9 cellular contexts compared by ENCODE assay signal in the genomic region with DNA sequence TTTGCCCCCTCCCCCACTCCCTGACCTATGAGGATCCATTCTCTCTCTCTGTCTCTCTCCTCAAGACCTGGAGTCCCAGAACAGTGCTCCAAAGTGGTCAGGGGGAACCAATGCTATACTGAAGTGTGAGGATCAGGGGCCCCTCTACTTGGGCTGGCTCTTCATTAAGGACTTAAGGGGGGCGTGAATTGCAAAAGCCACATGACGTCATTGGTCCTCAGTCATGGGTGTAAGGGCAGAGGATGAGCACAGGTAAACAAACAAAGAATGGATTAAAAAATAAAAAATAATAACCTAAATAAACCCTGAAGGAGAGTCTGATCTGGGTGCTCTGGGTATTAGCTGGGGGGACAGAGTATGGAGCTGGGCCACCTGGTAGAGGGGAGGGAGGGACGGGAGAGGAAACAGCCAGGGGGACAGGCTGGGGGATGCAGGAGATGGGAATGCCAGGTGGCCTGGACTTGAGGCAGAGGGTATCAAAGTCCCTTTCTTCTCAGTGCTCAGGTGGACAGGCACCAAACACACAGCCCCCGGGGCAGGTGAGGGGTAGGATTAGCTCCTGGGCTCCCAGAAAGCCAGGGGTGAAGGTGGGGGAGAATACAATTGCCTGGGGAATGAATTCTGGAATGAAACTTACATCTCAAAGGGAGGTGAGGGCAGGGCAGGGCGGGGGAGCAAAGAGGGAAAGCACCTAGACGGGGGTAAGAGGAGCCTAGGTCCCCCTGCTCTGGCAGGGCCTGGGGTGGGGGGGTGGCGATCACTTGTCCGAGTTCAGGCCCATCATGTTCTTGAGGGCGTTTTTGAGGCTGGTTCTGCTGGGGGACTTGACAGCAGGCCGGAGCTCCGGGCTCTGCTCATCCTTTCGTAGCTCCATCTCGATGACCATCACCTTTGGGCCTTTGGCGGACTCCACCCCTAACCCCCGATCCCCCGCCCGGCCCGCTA. TPM values are rescaled to one million over a fixed set of nuclear protein-coding genes. Genes with fewer than 3 reads are reported as not detected.
DNase-seq lines count a peak whose midpoint lies in the region; ATAC-seq and TF ChIP-seq lines count a peak whose summit lies in the region.
"Had no signal": no experiment of that assay in that cellular context is flagged by ENCODE, and none has a peak within 500 bp of the region (broad histone marks: within the 10 kb centered on the region; RNA-seq: fewer than 3 reads in every experiment).

No MANE protein-coding gene starts in this region.

- H3K9me2 ChIP-seq in GM23338 (ENCODE audit: insufficient read depth) = no peaks in the 10 kb centered on the region

- peaks cover 47% of the 10 kb centered on the region for H3K4me1 Mint-ChIP-seq in GM23338
- H3K4me1 Mint-ChIP-seq in activated CD4-positive, alpha-beta memory T cell treated with anti-CD3 and anti-CD28 coated beads, Interleukin-2, amount 10 ng/mL, durations not matched to agents 7 days and 5 days = peaks cover 37% of the 10 kb centered on the region

- H3K36me3 ChIP-seq in GM23338 (ENCODE audit: insufficient read depth) (no peaks in the 10 kb centered on the region), right atrium auricular region (no peaks in the 10 kb centered on the region)

- H3K4me3 Mint-ChIP-seq in GM23338 = peak overlapping the region; percentile 96
- peak overlapping the region; percentile 89 for H3K4me3 Mint-ChIP-seq in activated CD4-positive, alpha-beta memory T cell treated with anti-CD3 and anti-CD28 coated beads, Interleukin-2, amount 10 ng/mL, durations not matched to agents 7 days and 5 days

- H3K79me2 ChIP-seq in GM23338 (replicated peaks; ENCODE audit: insufficient read depth) = peaks cover 16% of the 10 kb centered on the region

- intact Hi-C loops in posterior vena cava (cut with DNase I) = no loop called here

- H3F3A ChIP-seq in GM23338 (replicated peaks; ENCODE audit: low read depth) = peaks cover 3% of the 10 kb centered on the region; the same call in 1 of the 2 replicates

- no peak for TF ChIP-seq CTCF in GM23338 (conservative IDR thresholded peaks at IDR 0.05; ENCODE audit: low read depth in 2 of 2)
- no peak for TF ChIP-seq CTCF in right atrium auricular region (IDR thresholded peaks at IDR 0.05)

- H3K9me3 Mint-ChIP-seq in GM23338 = no peaks in the 10 kb centered on the region
- no peaks in the 10 kb centered on the region for H3K9me3 Mint-ChIP-seq in activated CD4-positive, alpha-beta memory T cell treated with anti-CD3 and anti-CD28 coated beads, Interleukin-2, amount 10 ng/mL, durations not matched to agents 7 days and 5 days

- peak overlapping the region; percentile 83 for H3K4me2 ChIP-seq in GM23338

- no peaks in the 10 kb centered on the region for H3K36me3 Mint-ChIP-seq in GM23338 (ENCODE audit: low read depth)
- peaks cover 7% of the 10 kb centered on the region for H3K36me3 Mint-ChIP-seq in activated CD4-positive, alpha-beta memory T cell treated with anti-CD3 and anti-CD28 coated beads, Interleukin-2, amount 10 ng/mL, durations not matched to agents 7 days and 5 days (ENCODE audit: low read depth)

- H3K27ac Mint-ChIP-seq in GM23338 = no peak overlapping the region
- peak overlapping the region; percentile 70 for H3K27ac Mint-ChIP-seq in activated CD4-positive, alpha-beta memory T cell treated with anti-CD3 and anti-CD28 coated beads, Interleukin-2, amount 10 ng/mL, durations not matched to agents 7 days and 5 days

- DNase-seq in GM23338 (ENCODE audit: low spot score) = peak; percentile 61
- no peak for DNase-seq in activated CD4-positive, alpha-beta memory T cell treated with anti-CD3 and anti-CD28 coated beads, Interleukin-2, amount 10 ng/mL, durations not matched to agents 7 days and 5 days
- DNase-seq in right atrium auricular region (ENCODE audit: low spot score) = no peak
- no peak for DNase-seq in dermis blood vessel endothelial cell
- no peak for DNase-seq in posterior vena cava (ENCODE audit: low spot score)

- no peaks in the 10 kb centered on the region for H3K27me3 ChIP-seq in GM23338 (ENCODE audit: insufficient read depth)
- H3K27me3 ChIP-seq in right atrium auricular region = no peaks in the 10 kb centered on the region

- CTCF ChIA-PET in activated CD4-positive, alpha-beta memory T cell treated with anti-CD3 and anti-CD28 coated beads, Interleukin-2, amount 10 ng/mL, durations not matched to agents 7 days and 5 days (lab: Charles Lee) = interaction anchor here (0.6 to 4.2 kb wide), 13 partner anchors 13 to 151 kb away, joined by 3 to 36 read pairs (median 4); a partner anchor contains a TSS

- H3K27ac ChIP-seq in GM23338 (ENCODE audit: low read depth) (peak overlapping the region; percentile 90), right atrium auricular region (peak overlapping the region; percentile 47 to 70), skin epidermis (peak overlapping the region in 19 of 21 experiments; percentile 14 to 88 (median 76))

- ATAC-seq in GM23338 = peak; percentile 28
- ATAC-seq in HG02571 (IDR thresholded peaks at IDR 0.05; ENCODE audit: unreplicated experiment) = no peak
- no peak for ATAC-seq in GM21423 (IDR thresholded peaks at IDR 0.05; ENCODE audit: unreplicated experiment)

- H2AFZ ChIP-seq in GM23338 = peak overlapping the region; percentile 86; the same call in 1 of the 2 replicates

- peaks cover 49% of the 10 kb centered on the region for H3K4me1 ChIP-seq in GM23338 (ENCODE audit: insufficient read depth)
- H3K4me1 ChIP-seq in right atrium auricular region = peaks cover 0 to 25% of the 10 kb centered on the region in 2 donors

- H3K27me3 Mint-ChIP-seq in GM23338 (ENCODE audit: insufficient read depth, low read depth, poor library complexity) = peaks cover 3% of the 10 kb centered on the region
- no peaks in the 10 kb centered on the region for H3K27me3 Mint-ChIP-seq in activated CD4-positive, alpha-beta memory T cell treated with anti-CD3 and anti-CD28 coated beads, Interleukin-2, amount 10 ng/mL, durations not matched to agents 7 days and 5 days

- POLR2A ChIA-PET in activated CD4-positive, alpha-beta memory T cell treated with anti-CD3 and anti-CD28 coated beads, Interleukin-2, amount 10 ng/mL, durations not matched to agents 7 days and 5 days (lab: Charles Lee) = interaction anchor here (1.3 to 2.5 kb wide), 7 partner anchors 9 to 123 kb away, joined by 3 to 28 read pairs (median 6); a partner anchor contains a TSS

- no peaks in the 10 kb centered on the region for H4K20me1 ChIP-seq in GM23338 (replicated peaks; ENCODE audit: insufficient read depth)

- peak overlapping the region; percentile 80 for H3K4me3 ChIP-seq in GM23338
- peak overlapping the region; percentile 62 to 71 for H3K4me3 ChIP-seq in right atrium auricular region
- peak overlapping the region; percentile 42 to 67 (median 56) for H3K4me3 ChIP-seq in skin epidermis

- no peaks in the 10 kb centered on the region for H3K9me3 ChIP-seq in right atrium auricular region

TF ChIP-seq in GM23338, 12 proteins besides CTCF, POLR2A, EP300 and RAD21 (continues in another document):
- TF ChIP-seq, protein P1, sequence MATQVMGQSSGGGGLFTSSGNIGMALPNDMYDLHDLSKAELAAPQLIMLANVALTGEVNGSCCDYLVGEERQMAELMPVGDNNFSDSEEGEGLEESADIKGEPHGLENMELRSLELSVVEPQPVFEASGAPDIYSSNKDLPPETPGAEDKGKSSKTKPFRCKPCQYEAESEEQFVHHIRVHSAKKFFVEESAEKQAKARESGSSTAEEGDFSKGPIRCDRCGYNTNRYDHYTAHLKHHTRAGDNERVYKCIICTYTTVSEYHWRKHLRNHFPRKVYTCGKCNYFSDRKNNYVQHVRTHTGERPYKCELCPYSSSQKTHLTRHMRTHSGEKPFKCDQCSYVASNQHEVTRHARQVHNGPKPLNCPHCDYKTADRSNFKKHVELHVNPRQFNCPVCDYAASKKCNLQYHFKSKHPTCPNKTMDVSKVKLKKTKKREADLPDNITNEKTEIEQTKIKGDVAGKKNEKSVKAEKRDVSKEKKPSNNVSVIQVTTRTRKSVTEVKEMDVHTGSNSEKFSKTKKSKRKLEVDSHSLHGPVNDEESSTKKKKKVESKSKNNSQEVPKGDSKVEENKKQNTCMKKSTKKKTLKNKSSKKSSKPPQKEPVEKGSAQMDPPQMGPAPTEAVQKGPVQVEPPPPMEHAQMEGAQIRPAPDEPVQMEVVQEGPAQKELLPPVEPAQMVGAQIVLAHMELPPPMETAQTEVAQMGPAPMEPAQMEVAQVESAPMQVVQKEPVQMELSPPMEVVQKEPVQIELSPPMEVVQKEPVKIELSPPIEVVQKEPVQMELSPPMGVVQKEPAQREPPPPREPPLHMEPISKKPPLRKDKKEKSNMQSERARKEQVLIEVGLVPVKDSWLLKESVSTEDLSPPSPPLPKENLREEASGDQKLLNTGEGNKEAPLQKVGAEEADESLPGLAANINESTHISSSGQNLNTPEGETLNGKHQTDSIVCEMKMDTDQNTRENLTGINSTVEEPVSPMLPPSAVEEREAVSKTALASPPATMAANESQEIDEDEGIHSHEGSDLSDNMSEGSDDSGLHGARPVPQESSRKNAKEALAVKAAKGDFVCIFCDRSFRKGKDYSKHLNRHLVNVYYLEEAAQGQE (IDR thresholded peaks at IDR 0.05; ENCODE audit: unreplicated experiment) = no peak

RNA-seq across cellular contexts. Expression of a gene that starts 4.6 kb away (rescaled TPM):
- 1.6 and 1.9 TPM in 2 replicates for total RNA-seq in GM23338 (2014; rRNA removed; shearing (Covaris generic))
- polyA plus RNA-seq in GM23338 (2016; fragmentation: Nextera tagmentation; extraction: Ambion mirVana) = 2.2 and 4.0 TPM in 2 replicates
- 1 to 10 TPM; 5.9 to 8.1 TPM for total RNA-seq in activated CD4-positive, alpha-beta memory T cell treated with anti-CD3 and anti-CD28 coated beads, Interleukin-2, amount 10 ng/mL, durations not matched to agents 7 days and 5 days
- 1 to 10 TPM; 1.7 to 5.1 TPM for total RNA-seq in right atrium auricular region
- total RNA-seq in dermis blood vessel endothelial cell = 0.68 and 1.0 TPM in 2 replicates
- 1 to 10 TPM; 1.3 to 1.5 TPM for total RNA-seq in posterior vena cava

RNA-seq across cellular contexts. Expression of a gene that starts 9.0 kb away (rescaled TPM):
- total RNA-seq in GM23338 (2014; rRNA removed; shearing (Covaris generic)) = 84.4 and 126 TPM in 2 replicates
- 107 and 141 TPM in 2 replicates for polyA plus RNA-seq in GM23338 (2016; fragmentation: Nextera tagmentation; extraction: Ambion mirVana)
- total RNA-seq in activated CD4-positive, alpha-beta memory T cell treated with anti-CD3 and anti-CD28 coated beads, Interleukin-2, amount 10 ng/mL, durations not matched to agents 7 days and 5 days = 100 to 1,000 TPM; 172 to 173 TPM
- 100 to 1,000 TPM in 1 of 2 donors, 10 to 100 TPM in 1; 37.8 to 151 TPM for total RNA-seq in right atrium auricular region
- total RNA-seq in dermis blood vessel endothelial cell = 20.1 and 34.2 TPM in 2 replicates
- 100 to 1,000 TPM; 119 to 123 TPM for total RNA-seq in posterior vena cava

RNA-seq across cellular contexts. Expression of a gene that starts 46.7 kb away (rescaled TPM):
- total RNA-seq in GM23338 (2014; rRNA removed; shearing (Covaris generic)) = 1.4 and 3.8 TPM in 2 replicates
- polyA plus RNA-seq in GM23338 (2016; fragmentation: Nextera tagmentation; extraction: Ambion mirVana) = 1.7 and 2.2 TPM in 2 replicates
- total RNA-seq in activated CD4-positive, alpha-beta memory T cell treated with anti-CD3 and anti-CD28 coated beads, Interleukin-2, amount 10 ng/mL, durations not matched to agents 7 days and 5 days = under 1 TPM in 1 of 2 experiments, not detected in 1; 0.28 TPM
- under 1 TPM in 1 of 2 donors, not detected in 1; 0.59 TPM for total RNA-seq in right atrium auricular region
- not detected in 2 replicates for total RNA-seq in dermis blood vessel endothelial cell
- 1 to 10 TPM; 3.0 to 4.6 TPM for total RNA-seq in posterior vena cava
- total RNA-seq: myocyte had no signal
